In the genomic region with DNA sequence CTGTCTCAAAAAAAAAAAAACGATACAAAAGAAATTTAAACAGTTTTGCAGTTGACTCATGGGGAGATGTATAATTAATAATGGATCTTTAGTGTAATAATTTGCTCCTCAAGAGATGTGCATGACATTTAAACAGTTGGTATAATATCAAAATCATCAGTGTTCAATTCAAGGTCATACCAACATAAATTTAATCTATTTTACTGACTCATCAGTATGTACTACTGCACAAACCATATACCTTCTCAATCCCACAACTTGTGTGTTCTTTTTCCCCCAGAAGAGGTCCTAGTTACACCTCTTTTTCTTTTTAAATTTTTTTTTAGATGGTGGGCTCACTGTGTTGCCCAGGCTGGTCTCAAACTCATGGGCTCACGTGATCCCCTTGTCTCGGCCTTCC, we compare ENCODE assay signal across 6 cellular contexts.
"Had no signal": no experiment of that assay in that cellular context is flagged by ENCODE, and none has a peak within 500 bp of the region (broad histone marks: within the 10 kb centered on the region; RNA-seq: fewer than 3 reads in every experiment).

No MANE protein-coding gene starts in this region.

- FAIRE-seq: HTR-8/SVneo had no signal

- H3K4me2 ChIP-seq: KMS-11 had no signal

- DNase-seq: IMR-90, KBM-7, KG1 had no signal

- H3K9ac ChIP-seq: KMS-11 had no signal

- H3K27ac ChIP-seq: HL-60, KMS-11 had no signal
